Comparison of ENCODE assay signal across 8 cellular contexts in the genomic region with DNA sequence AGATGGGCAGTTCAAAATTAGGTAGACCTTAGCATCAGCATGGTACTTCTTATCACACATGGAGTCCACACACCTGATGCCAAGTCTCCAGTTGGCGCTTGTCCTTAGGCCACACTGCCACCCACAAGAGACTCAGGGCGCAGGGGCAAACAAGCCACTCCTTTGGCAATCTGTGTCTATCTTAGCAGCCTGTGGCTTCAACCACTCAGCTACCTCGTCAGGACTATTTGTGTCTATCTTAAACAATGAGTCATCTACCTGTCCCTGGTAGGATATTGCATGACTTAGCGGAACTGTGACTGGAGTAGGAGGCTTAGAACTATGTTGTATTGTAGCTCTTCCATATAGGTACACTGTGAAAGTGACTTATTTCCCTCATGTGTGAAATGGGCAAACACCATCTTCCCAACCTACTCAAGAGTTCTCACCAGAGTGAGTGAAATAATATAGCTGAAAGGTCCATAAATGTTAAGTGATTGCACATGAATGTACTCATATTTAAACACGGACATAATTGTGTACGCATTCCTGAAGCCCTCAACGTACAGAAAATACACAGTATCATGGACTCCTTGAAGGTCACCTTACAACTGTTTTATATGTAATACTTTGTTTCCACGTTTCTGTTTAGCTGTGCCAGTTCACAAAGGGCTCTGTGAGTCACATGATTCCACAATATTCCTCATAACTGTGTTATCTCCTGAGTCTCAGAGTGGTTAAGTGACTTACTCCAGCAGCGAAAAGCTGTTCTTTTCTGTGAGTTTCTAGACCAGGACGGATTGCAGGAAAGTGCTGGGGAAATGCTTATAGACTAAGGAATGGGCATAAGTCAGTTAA. TPM values are rescaled to one million over a fixed set of nuclear protein-coding genes. Genes with fewer than 3 reads are reported as not detected.
DNase-seq lines count a peak whose midpoint lies in the region; ATAC-seq and TF ChIP-seq lines count a peak whose summit lies in the region.

No MANE protein-coding gene starts in this region.

- TF ChIP-seq CTCF in WTC11 (IDR thresholded peaks at IDR 0.05) (no peak), esophagus squamous epithelium (IDR thresholded peaks at IDR 0.05) (no peak), osteocyte (IDR thresholded peaks at IDR 0.05) (no peak), GM10248 (IDR thresholded peaks at IDR 0.05; ENCODE audit: control extremely low read depth, extremely low read depth, low read depth, missing control alignments) (no peak)

- intact Hi-C loops in esophagus squamous epithelium (cut with DNase I) = no loop called here

- peaks cover 11 to 46% (median 14%) of the 10 kb centered on the region in 3 donors for H3K4me1 ChIP-seq in esophagus squamous epithelium

- H3K4me3 Mint-ChIP-seq in WTC11 (peak overlapping the region; percentile 82), osteocyte (ENCODE audit: unreplicated experiment) (peak overlapping the region; percentile 93)

- H3K27ac Mint-ChIP-seq in WTC11 = peak overlapping the region; percentile 88
- peak overlapping the region; percentile 87 for H3K27ac Mint-ChIP-seq in osteocyte (ENCODE audit: unreplicated experiment)

- H3K4me3 ChIP-seq in esophagus squamous epithelium = peak overlapping the region; percentile 63 to 98 (median 90)

- H3K27me3 Mint-ChIP-seq in WTC11 (ENCODE audit: low read depth) (no peaks in the 10 kb centered on the region), osteocyte (ENCODE audit: unreplicated experiment) (no peaks in the 10 kb centered on the region)

- CTCF ChIA-PET in WTC11 (lab: Charles Lee) (interaction anchor here (1.1 kb wide), 1 partner anchor 27 kb away, joined by 4 read pairs; no protein-coding TSS in a partner anchor), GM10248 (lab: Yijun Ruan, JAX) (interaction anchor here (0.8 to 1.7 kb wide), 10 partner anchors 11 to 1170 kb away, joined by 3 to 7 read pairs (median 4); no protein-coding TSS in a partner anchor)

- H3K9me3 Mint-ChIP-seq in WTC11 (no peaks in the 10 kb centered on the region), osteocyte (ENCODE audit: unreplicated experiment) (no peaks in the 10 kb centered on the region)

- peak overlapping the region; percentile 93 to 98 (median 96) for H3K27ac ChIP-seq in esophagus squamous epithelium

- POLR2A ChIA-PET in WTC11 (lab: Charles Lee) (interaction anchor here (1.3 kb wide), 1 partner anchor 18 kb away, joined by 8 read pairs; no protein-coding TSS in a partner anchor), GM10248 (lab: Yijun Ruan, JAX) (no interaction called here)

- 25 to 27% methylated on average over 10 of the region's 10 CpGs for whole genome bisulfite sequencing in esophagus squamous epithelium, 2 donors

- DNase-seq in stimulated activated CD4-positive, alpha-beta T cell treated with anti-CD3 and anti-CD28 coated beads, Interleukin-15, amount 100 ng/mL, for 24 hours = peak; percentile 35
- no peak for DNase-seq in stimulated activated CD4-positive, alpha-beta T cell treated with anti-CD3 and anti-CD28 coated beads, Interleukin-2, amount 100 ng/mL, for 48 hours
- no peak for DNase-seq in WTC11 (ENCODE audit: low spot score)
- no peak for DNase-seq in esophagus squamous epithelium (lab: John Stamatoyannopoulos, UW)
- no peak for DNase-seq in osteocyte (ENCODE audit: extremely low spot score, unreplicated experiment)
- DNase-seq in GM10248 (ENCODE audit: extremely low spot score) = no peak

- H3K36me3 Mint-ChIP-seq in WTC11 (peaks cover 51% of the 10 kb centered on the region), osteocyte (ENCODE audit: unreplicated experiment) (peaks cover 37% of the 10 kb centered on the region)

- H3K4me1 Mint-ChIP-seq in WTC11 (peaks cover 20% of the 10 kb centered on the region), osteocyte (ENCODE audit: unreplicated experiment) (peaks cover 22% of the 10 kb centered on the region)

- no peak for ATAC-seq in WTC11
- ATAC-seq in GM18519 (IDR thresholded peaks at IDR 0.05; ENCODE audit: low FRiP score, unreplicated experiment) = no peak
- no peak for ATAC-seq in GM21576 (IDR thresholded peaks at IDR 0.05; ENCODE audit: unreplicated experiment)

- no peaks in the 10 kb centered on the region for H3K9me3 ChIP-seq in esophagus squamous epithelium

- no peak for TF ChIP-seq POLR2A in esophagus squamous epithelium (IDR thresholded peaks at IDR 0.05)

- no peaks in the 10 kb centered on the region for H3K27me3 ChIP-seq in esophagus squamous epithelium

- H3K36me3 ChIP-seq in esophagus squamous epithelium = peaks cover 12 to 44% (median 16%) of the 10 kb centered on the region in 3 donors

TF ChIP-seq in WTC11, 78 proteins besides CTCF, POLR2A, EP300 and RAD21:
- TF ChIP-seq GABPB1 (CRISPR knock-in tag; IDR thresholded peaks at IDR 0.05) = peak; percentile 64
- no peak for TF ChIP-seq ATF1 (CRISPR knock-in tag; IDR thresholded peaks at IDR 0.05)

RNA-seq across cellular contexts. Expression of a gene that starts 1.6 kb away (rescaled TPM):
- total RNA-seq in WTC11 (2021) = 65.8 to 79.8 TPM (median 68.3 TPM) in 3 replicates
- total RNA-seq in esophagus squamous epithelium = 10 to 100 TPM; 25.0 to 51.9 (median 30.9) TPM
- 55.7 and 58.3 TPM in 2 replicates for total RNA-seq in osteocyte
